ENCODE assay signal across 22 cellular contexts in the genomic region with DNA sequence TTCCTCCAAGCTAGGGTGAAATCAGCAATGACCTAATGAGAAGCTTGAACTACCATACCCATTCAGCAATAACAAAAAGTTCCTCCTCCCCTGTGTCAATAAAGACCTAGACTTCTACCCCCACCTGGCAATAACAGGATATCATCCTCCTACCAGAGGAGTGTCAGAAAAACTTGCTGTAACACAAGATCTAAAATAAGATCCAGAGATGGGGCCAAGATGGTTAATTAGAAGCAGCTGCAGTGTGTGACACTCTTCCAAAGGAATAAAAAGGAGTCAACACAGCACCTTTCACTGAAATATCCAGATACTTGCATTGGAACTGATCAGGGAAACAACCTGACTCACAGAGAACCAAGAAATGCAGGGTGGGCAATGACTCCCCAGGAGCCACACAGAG.
"Had no signal": no experiment of that assay in that cellular context is flagged by ENCODE, and none has a peak within 500 bp of the region (broad histone marks: within the 10 kb centered on the region; RNA-seq: fewer than 3 reads in every experiment).

No MANE protein-coding gene starts in this region.

- H3K27me3 ChIP-seq: hepatocyte, sigmoid colon, stomach had no signal

- DNase-seq: cortex of kidney; effector memory CD4-positive, alpha-beta T cell; head of caudate nucleus; kidney; left colon; left ventricle myocardium superior; mesenchymal stem cell; midbrain; naive B cell; nephron progenitor cell; psoas muscle; sigmoid colon; stimulated activated CD4-positive, alpha-beta T cell treated with anti-CD3 and anti-CD28 coated beads, Interleukin-2, amount 100 ng/mL, for 24 hours; stimulated activated CD4-positive, alpha-beta T cell treated with anti-CD3 and anti-CD28 coated beads, Interleukin-4, amount 100 ng/mL, for 4 hours; stimulated activated naive B cell treated with anti-CD40 and anti-IgM and Interleukin-4, amounts not matched to agents 10 μg/mL and 1 μg/mL and 100 μg/mL, for 72 hours; stomach; substantia nigra; trophoblast cell had no signal

- H3K9me3 ChIP-seq: psoas muscle, sigmoid colon, stomach had no signal

- ATAC-seq: esophagus mucosa; left colon; left ventricle myocardium superior; stimulated activated naive B cell treated with anti-CD40 and anti-IgM and Interleukin-4, amounts not matched to agents 10 μg/mL and 1 μg/mL and 100 μg/mL, for 72 hours had no signal

- H3K36me3 ChIP-seq: sigmoid colon, stomach had no signal

- H3K4me3 ChIP-seq: hepatocyte, lung, psoas muscle, sigmoid colon, skin epidermis, stomach had no signal

- H3K27ac ChIP-seq: hepatocyte, psoas muscle, sigmoid colon, skin epidermis, stomach had no signal

- H3K4me1 ChIP-seq: psoas muscle, stomach had no signal
